Comparison of ENCODE assay signal across 1 cellular context in genomic region chr2:237939251-237939650, GRCh38.
TF ChIP-seq lines count a peak whose summit lies in the region.

No MANE protein-coding gene starts in this region.

TF ChIP-seq in GM23338, 12 proteins besides CTCF, POLR2A, EP300 and RAD21 (continued from another document):
- TF ChIP-seq ZNF462 (CRISPR knock-in tag; IDR thresholded peaks at IDR 0.05), result no peak
- no peak for TF ChIP-seq EZH2 (IDR thresholded peaks at IDR 0.05; ENCODE audit: low read depth, unreplicated experiment)
- TF ChIP-seq NANOG (IDR thresholded peaks at IDR 0.05; ENCODE audit: borderline replicate concordance), result no peak
- TF ChIP-seq REST (IDR thresholded peaks at IDR 0.05; ENCODE audit: unreplicated experiment), result no peak
- TF ChIP-seq ZNF331 (CRISPR knock-in tag; IDR thresholded peaks at IDR 0.05; ENCODE audit: low read depth), result no peak
TF ChIP-seq in GM23338: peak in this region for 0.
